In genomic region chr9:87467187-87467586, GRCh38 we compare ENCODE assay signal across 24 cellular contexts.
"Had no signal": no experiment of that assay in that cellular context is flagged by ENCODE, and none has a peak within 500 bp of the region (broad histone marks: within the 10 kb centered on the region; RNA-seq: fewer than 3 reads in every experiment).

No MANE protein-coding gene starts in this region.

- H3K4me3 ChIP-seq: coronary artery, dorsolateral prefrontal cortex, esophagus squamous epithelium, gastrocnemius medialis, heart right ventricle, left lung, lower lobe of right lung, mucosa of descending colon had no signal

- H3K4me3 Mint-ChIP-seq: naive B cell had no signal

- H3K27ac ChIP-seq: coronary artery, dorsolateral prefrontal cortex, epithelial cell of prostate, esophagus squamous epithelium, gastrocnemius medialis, heart right ventricle, left lung, lower lobe of right lung had no signal

- H3K36me3 ChIP-seq: esophagus squamous epithelium, gastrocnemius medialis, heart right ventricle, left lung, lower lobe of right lung had no signal

- DNase-seq: dermis blood vessel endothelial cell; dorsolateral prefrontal cortex; effector CD4-positive, alpha-beta T cell; effector memory CD4-positive, alpha-beta T cell; erythroblast; esophagus squamous epithelium; foreskin fibroblast; foreskin melanocyte; gastrocnemius medialis; glutamatergic neuron; head of caudate nucleus; heart right ventricle; hippocampal formation; left cardiac atrium; left lung; left ventricle myocardium superior; lower lobe of right lung; mesenchymal stem cell; midbrain; mucosa of descending colon; naive B cell had no signal

- ATAC-seq: esophagus mucosa, gastrocnemius medialis, heart right ventricle, left cardiac atrium, left lung, left ventricle myocardium superior, lower lobe of right lung, mucosa of descending colon had no signal

- H3K36me3 Mint-ChIP-seq: naive B cell had no signal

- H3K27ac Mint-ChIP-seq: naive B cell had no signal

- H3K4me1 Mint-ChIP-seq: naive B cell had no signal

- H3K27me3 Mint-ChIP-seq: naive B cell had no signal

- H3K9me3 ChIP-seq: esophagus squamous epithelium, gastrocnemius medialis, heart right ventricle, left lung, lower lobe of right lung, mucosa of descending colon had no signal

- H3K27me3 ChIP-seq: dorsolateral prefrontal cortex, esophagus squamous epithelium, gastrocnemius medialis, heart right ventricle, left lung had no signal

- H3K4me1 ChIP-seq: gastrocnemius medialis had no signal
